In genomic region chr5:69343083-69343482, GRCh38 we compare ENCODE assay signal across 4 cellular contexts. TPM values are rescaled to one million over a fixed set of nuclear protein-coding genes. Genes with fewer than 3 reads are reported as not detected.
"Had no signal": no experiment of that assay in that cellular context is flagged by ENCODE, and none has a peak within 500 bp of the region (broad histone marks: within the 10 kb centered on the region; RNA-seq: fewer than 3 reads in every experiment).

No MANE protein-coding gene starts in this region.

- ATAC-seq: GM12878 had no signal

- H3K4me3 ChIP-seq: GM12878 had no signal

- DNase-seq: GDM1, GF-D8 had no signal

RNA-seq across cellular contexts. Expression of gene CCDC125, which starts 10.5 kb away (rescaled TPM):
- total RNA-seq: G401 had no signal
